In genomic region chr11:68297812-68298658, GRCh38 we compare ENCODE assay signal across 8 cellular contexts. TPM values are rescaled to one million over a fixed set of nuclear protein-coding genes. Genes with fewer than 3 reads are reported as not detected.
A peak's percentile ranks its signal among the peaks of the same experiment; 100 is the strongest.
DNase-seq lines count a peak whose midpoint lies in the region; ATAC-seq lines count a peak whose summit lies in the region.

No MANE protein-coding gene starts in this region.

- peak overlapping the region in 1 of 2 experiments; percentile 59 for H3K4me3 ChIP-seq in mesenchymal stem cell (ENCODE audit: insufficient read depth in 1 of 2, low read depth in 1 of 2, low read length in 2 of 2)

- H2BK12ac ChIP-seq in mesenchymal stem cell (ENCODE audit: low read length in 2 of 2), result peak overlapping the region in 1 of 2 experiments; percentile 61

- WGBS in mesenchymal stem cell, result 39% methylated on average over 38 of the region's 40 CpGs

- no peak overlapping the region for H4K91ac ChIP-seq in mesenchymal stem cell (ENCODE audit: low read length)

- H3K27me3 ChIP-seq in mesenchymal stem cell (ENCODE audit: control insufficient read depth in 1 of 2, insufficient read depth in 1 of 2, low read length in 2 of 2), result peaks cover 0 to 5% of the 10 kb centered on the region in 2 experiments

- POLR2A ChIA-PET in activated CD4-positive, alpha-beta memory T cell treated with anti-CD3 and anti-CD28 coated beads for 36 hours (lab: Charles Lee), result interaction anchor here (1.5 kb wide), 1 partner anchor 26 kb away, joined by 8 read pairs; the partner anchor contains the start of gene C11orf24

- no peaks in the 10 kb centered on the region for H3K9me3 Mint-ChIP-seq in activated CD4-positive, alpha-beta memory T cell treated with anti-CD3 and anti-CD28 coated beads for 36 hours

- no peak overlapping the region for H2AFZ ChIP-seq in mesenchymal stem cell (ENCODE audit: low read depth, low read length)

- H3K27me3 Mint-ChIP-seq in activated CD4-positive, alpha-beta memory T cell treated with anti-CD3 and anti-CD28 coated beads for 36 hours, result peaks cover 1% of the 10 kb centered on the region

- no peaks in the 10 kb centered on the region for H3K4me1 Mint-ChIP-seq in activated CD4-positive, alpha-beta memory T cell treated with anti-CD3 and anti-CD28 coated beads for 36 hours (ENCODE audit: low read depth)

- H3K23ac ChIP-seq in mesenchymal stem cell (ENCODE audit: low read length in 2 of 2), result peak overlapping the region in 1 of 2 experiments; percentile 70

- intact Hi-C loops in activated CD4-positive, alpha-beta memory T cell treated with anti-CD3 and anti-CD28 coated beads for 36 hours (cut with micrococcal nuclease), result loop anchor here (1.0 to 5.0 kb wide), 3 partner anchors 27 to 86 kb away; partner anchors contain the start of genes C11orf24 and KMT5B

- H3K36me3 Mint-ChIP-seq in activated CD4-positive, alpha-beta memory T cell treated with anti-CD3 and anti-CD28 coated beads for 36 hours, result no peaks in the 10 kb centered on the region

- H3K9ac ChIP-seq in mesenchymal stem cell (ENCODE audit: low read length), result peak overlapping the region; percentile 59

- H2BK15ac ChIP-seq in mesenchymal stem cell (ENCODE audit: low read depth, poor library complexity, severe bottlenecking), result no peak overlapping the region

- no peak overlapping the region for H3K27ac Mint-ChIP-seq in activated CD4-positive, alpha-beta memory T cell treated with anti-CD3 and anti-CD28 coated beads for 36 hours

- no peak overlapping the region for H3K4me3 Mint-ChIP-seq in activated CD4-positive, alpha-beta memory T cell treated with anti-CD3 and anti-CD28 coated beads for 36 hours

- H3K27ac ChIP-seq in mesenchymal stem cell (ENCODE audit: low read length, poor library complexity, severe bottlenecking), result no peak overlapping the region

- no peak overlapping the region for H3K4me2 ChIP-seq in mesenchymal stem cell (ENCODE audit: low read length, poor library complexity, severe bottlenecking)

- H2BK120ac ChIP-seq in mesenchymal stem cell (ENCODE audit: low read depth, low read length), result no peak overlapping the region

- H3K36me3 ChIP-seq in mesenchymal stem cell (ENCODE audit: control insufficient read depth in 1 of 2, insufficient read depth in 2 of 2, low read depth in 1 of 2, low read length in 2 of 2), result no peaks in the 10 kb centered on the region

- no peak overlapping the region for H3K18ac ChIP-seq in mesenchymal stem cell (ENCODE audit: low read depth in 1 of 2, low read length in 2 of 2)

- peaks cover 12% of the 10 kb centered on the region for H3K4me1 ChIP-seq in mesenchymal stem cell (ENCODE audit: control insufficient read depth, insufficient read depth, low read depth, low read length)

- no peak overlapping the region for H3K4ac ChIP-seq in mesenchymal stem cell (ENCODE audit: low read depth in 1 of 2, low read length in 2 of 2)

- no peak overlapping the region for H4K8ac ChIP-seq in mesenchymal stem cell (ENCODE audit: low read length)

- DNase-seq in COLO829 (ENCODE audit: low spot score), result peak; percentile 57
- peak; percentile 69 for DNase-seq in HCEC 1CT
- peak; percentile 50 for DNase-seq in NCI-H748 (lab: John Stamatoyannopoulos, UW; ENCODE audit: unreplicated experiment)
- peak; percentile 81 for DNase-seq in activated CD4-positive, alpha-beta memory T cell treated with anti-CD3 and anti-CD28 coated beads for 36 hours
- peak; percentile 65 for DNase-seq in effector CD4-positive, alpha-beta T cell
- DNase-seq in mesenchymal stem cell, result peak; percentile 73
- peak; percentile 49 for DNase-seq in stimulated activated CD8-positive, alpha-beta memory T cell treated with anti-CD3 and anti-CD28 coated beads, Interleukin-15, amount 100 ng/mL, for 1 hour (ENCODE audit: low read depth)

- no peak overlapping the region for H2AK5ac ChIP-seq in mesenchymal stem cell (ENCODE audit: low read length, severe bottlenecking)

- no peaks in the 10 kb centered on the region for H3K79me1 ChIP-seq in mesenchymal stem cell (replicated peaks; ENCODE audit: low read length, poor library complexity, severe bottlenecking)

- H2BK5ac ChIP-seq in mesenchymal stem cell (ENCODE audit: low read depth, low read length, poor library complexity, severe bottlenecking), result no peak overlapping the region

- H3K14ac ChIP-seq in mesenchymal stem cell (ENCODE audit: low read length in 2 of 2), result no peak overlapping the region

- CTCF ChIA-PET in activated CD4-positive, alpha-beta memory T cell treated with anti-CD3 and anti-CD28 coated beads for 36 hours (lab: Charles Lee), result interaction anchor here (0.7 to 8.9 kb wide), 20 partner anchors 11 to 257 kb away, joined by 3 to 227 read pairs (median 4); partner anchors contain the start of genes C11orf24 and LRP5

- no peak for ATAC-seq in GM18873 (IDR thresholded peaks at IDR 0.05; ENCODE audit: low FRiP score, unreplicated experiment)

- no peaks in the 10 kb centered on the region for H3K9me3 ChIP-seq in mesenchymal stem cell (ENCODE audit: control insufficient read depth, low read length)

RNA-seq across cellular contexts. Expression of gene LRP5, which starts 14.4 kb away (rescaled TPM):
- 1 to 10 TPM; 6.1 to 7.6 TPM for total RNA-seq in activated CD4-positive, alpha-beta memory T cell treated with anti-CD3 and anti-CD28 coated beads for 36 hours
- 46.4 TPM for polyA plus RNA-seq in mesenchymal stem cell (2013, experiment 1 of 2)
- 41.4 TPM for polyA plus RNA-seq in mesenchymal stem cell (2013, experiment 2 of 2)

RNA-seq across cellular contexts. Expression of gene C11orf24, which starts 26.3 kb away (rescaled TPM):
- total RNA-seq in activated CD4-positive, alpha-beta memory T cell treated with anti-CD3 and anti-CD28 coated beads for 36 hours, result 10 to 100 TPM; 28.0 to 28.9 TPM
- 90.1 TPM for polyA plus RNA-seq in mesenchymal stem cell (2013, experiment 1 of 2)
- polyA plus RNA-seq in mesenchymal stem cell (2013, experiment 2 of 2), result 93.9 TPM
